In genomic region chr1:185514296-185514695, GRCh38 we compare ENCODE assay signal across 27 cellular contexts.
"Had no signal": no experiment of that assay in that cellular context is flagged by ENCODE, and none has a peak within 500 bp of the region (broad histone marks: within the 10 kb centered on the region; RNA-seq: fewer than 3 reads in every experiment).

No MANE protein-coding gene starts in this region.

- H3K27me3 ChIP-seq: adrenal gland, body of pancreas, breast epithelium, MG63 had no signal

- H3K27ac ChIP-seq: adrenal gland, body of pancreas, breast epithelium, PC-9, RWPE1 had no signal

- DNase-seq: activated CD4-positive, alpha-beta T cell treated with anti-CD3 and anti-CD28 coated beads, Interleukin-2, amount 10 ng/mL, durations not matched to agents 24 days and 14 days; activated CD4-positive, alpha-beta T cell treated with anti-CD3 and anti-CD28 coated beads, Interleukin-2, amount 50 U/mL, for 4 hours; activated CD8-positive, alpha-beta T cell treated with anti-CD3 and anti-CD28 coated beads, Interleukin-2, amount 10 ng/mL, durations not matched to agents 7 days and 5 days; activated gamma-delta T cell treated with Interleukin-2 at 50 U/mL for 16 hours; activated naive CD4-positive, alpha-beta T cell treated with anti-CD3 and anti-CD28 coated beads for 36 hours; activated T-cell treated with anti-CD3 and anti-CD28 coated beads for 4 hours; activated T-cell treated with anti-CD3 and anti-CD28 coated beads, Interleukin-2, amount 50 U/mL, for 4 hours; adrenal gland; body of pancreas; Karpas-422; MG63; NCI-H1048; NCI-H1105 treated with DMSO at 0.1 percent for 48 hours; NCI-H1436 treated with DMSO at 0.1 percent for 48 hours; NCI-H1694 treated with DMSO at 0.1 percent for 48 hours; NCI-H2029; NCI-H345; NCI-H524 treated with DMSO at 0.1 percent for 48 hours; NK-92 treated with Interleukin-12 subunit alpha and Interleukin-12 subunit beta, amount 100 ng/mL, for 24 hours; PC-9; SIG-M5 had no signal

- H3K36me3 ChIP-seq: adrenal gland, breast epithelium, MG63 had no signal

- FAIRE-seq: astrocyte, RCC 7860 had no signal

- ATAC-seq: activated CD8-positive, alpha-beta T cell treated with anti-CD3 and anti-CD28 coated beads, Interleukin-2, amount 10 ng/mL, durations not matched to agents 7 days and 5 days; activated naive CD4-positive, alpha-beta T cell treated with anti-CD3 and anti-CD28 coated beads, Interleukin-2, amount 50 U/mL, for 72 hours; activated T-cell treated with anti-CD3 and anti-CD28 coated beads, Interleukin-2, amount 50 U/mL, for 4 hours; body of pancreas; Right ventricle myocardium inferior had no signal

- H3K9me3 ChIP-seq: adrenal gland, body of pancreas had no signal

- H3K4me3 ChIP-seq: adrenal gland, body of pancreas, breast epithelium, MG63, PC-9 had no signal

- H3K4me1 ChIP-seq: adrenal gland, body of pancreas, breast epithelium had no signal
